Comparison of ENCODE assay signal across 20 cellular contexts in genomic region chr17:54013117-54013516, GRCh38.
"Had no signal": no experiment of that assay in that cellular context is flagged by ENCODE, and none has a peak within 500 bp of the region (broad histone marks: within the 10 kb centered on the region; RNA-seq: fewer than 3 reads in every experiment).

No MANE protein-coding gene starts in this region.

- FAIRE-seq: urothelium cell line had no signal

- H3K4me3 ChIP-seq: left lung, lung, prostate gland, transverse colon had no signal

- ATAC-seq: activated CD8-positive, alpha-beta T cell treated with anti-CD3 and anti-CD28 coated beads, Interleukin-2, amount 10 ng/mL, durations not matched to agents 7 days and 5 days; activated naive CD8-positive, alpha-beta T cell treated with anti-CD3 and anti-CD28 coated beads, Interleukin-2, amount 50 U/mL, for 24 hours; left lung; natural killer cell; stimulated activated naive B cell treated with anti-CD40 and anti-IgM and Interleukin-4, amounts not matched to agents 10 μg/mL and 1 μg/mL and 100 μg/mL, for 72 hours had no signal

- H3K36me3 ChIP-seq: left lung, prostate gland, transverse colon had no signal

- H3K27ac ChIP-seq: left lung, prostate gland, transverse colon, VCaP had no signal

- DNase-seq: activated CD4-positive, alpha-beta T cell treated with anti-CD3 and anti-CD28 coated beads for 1 hour; activated CD4-positive, alpha-beta T cell treated with anti-CD3 and anti-CD28 coated beads, Interleukin-2, amount 50 U/mL, for 1 hour; activated CD8-positive, alpha-beta T cell treated with anti-CD3 and anti-CD28 coated beads, Interleukin-2, amount 10 ng/mL, durations not matched to agents 7 days and 5 days; activated gamma-delta T cell; activated naive CD4-positive, alpha-beta T cell treated with anti-CD3 and anti-CD28 coated beads, Interleukin-2, amount 50 U/mL, for 16 hours; activated naive CD8-positive, alpha-beta T cell treated with anti-CD3 and anti-CD28 coated beads, Interleukin-2, amount 50 U/mL, for 24 hours; dermis blood vessel endothelial cell; effector CD8-positive, alpha-beta T cell; foreskin melanocyte; kidney glomerular epithelial cell; left lung; natural killer cell; stimulated activated CD4-positive, alpha-beta T cell treated with anti-CD3 and anti-CD28 coated beads, Interleukin-2, amount 100 ng/mL, for 48 hours; stimulated activated CD8-positive, alpha-beta memory T cell treated with anti-CD3 and anti-CD28 coated beads, Interleukin-4, amount 100 ng/mL, for 48 hours; stimulated activated naive B cell treated with anti-CD40 and anti-IgM and Interleukin-4, amounts not matched to agents 10 μg/mL and 1 μg/mL and 100 μg/mL, for 72 hours; transverse colon had no signal

- H3K4me1 ChIP-seq: left lung, prostate gland, transverse colon had no signal

- H3K27me3 ChIP-seq: left lung, transverse colon had no signal

- H3K9me3 ChIP-seq: left lung, prostate gland, transverse colon had no signal
